Comparison of ENCODE assay signal across 1 cellular context in the genomic region with DNA sequence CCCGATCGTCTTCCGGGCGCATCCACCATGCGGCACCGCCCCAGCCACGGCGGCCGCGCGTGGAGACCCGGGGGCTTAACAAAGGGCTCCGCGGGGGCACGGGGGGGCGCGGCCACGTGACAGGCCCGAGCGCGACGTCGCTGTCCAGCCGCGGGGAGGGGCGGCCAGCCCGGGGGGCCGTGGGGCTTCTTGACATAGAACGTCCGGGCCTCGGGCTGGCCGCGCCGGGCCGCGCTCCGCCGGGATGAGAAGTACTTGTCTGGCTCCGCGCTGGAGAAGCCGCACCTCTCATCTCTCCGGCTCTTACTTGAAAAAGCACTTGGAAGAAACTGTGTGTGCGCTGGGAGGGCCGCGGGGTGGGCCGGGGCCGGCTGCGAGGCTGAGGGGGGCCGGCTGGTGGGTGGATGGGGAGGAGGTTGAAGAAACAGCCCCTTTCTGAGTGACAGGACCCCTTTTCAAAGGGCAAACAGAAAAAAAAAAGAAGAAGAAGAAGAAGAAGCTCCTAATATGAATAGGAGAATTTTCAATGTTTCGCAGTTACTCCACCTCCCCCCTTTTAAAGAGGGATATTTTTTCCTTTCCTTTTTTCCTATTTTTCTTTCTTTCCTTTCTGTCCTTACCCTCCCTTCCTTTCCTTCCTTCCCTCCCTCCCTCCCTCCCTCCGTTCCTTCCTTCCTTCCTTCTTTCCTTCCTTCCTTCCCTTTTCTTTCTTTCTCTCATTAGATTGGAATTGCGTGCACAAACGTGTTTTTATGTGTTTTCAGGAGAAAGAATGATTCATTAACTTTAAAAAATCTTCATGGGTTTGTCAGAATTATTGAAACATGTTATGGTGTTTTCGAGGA.
TF ChIP-seq lines count a peak whose summit lies in the region.

No MANE protein-coding gene starts in this region.

TF ChIP-seq in HepG2, 621 proteins besides CTCF, POLR2A, EP300 and RAD21:
- TF ChIP-seq NKX3-1 (CRISPR knock-in tag; IDR thresholded peaks at IDR 0.05): no peak
- TF ChIP-seq, protein P1, sequence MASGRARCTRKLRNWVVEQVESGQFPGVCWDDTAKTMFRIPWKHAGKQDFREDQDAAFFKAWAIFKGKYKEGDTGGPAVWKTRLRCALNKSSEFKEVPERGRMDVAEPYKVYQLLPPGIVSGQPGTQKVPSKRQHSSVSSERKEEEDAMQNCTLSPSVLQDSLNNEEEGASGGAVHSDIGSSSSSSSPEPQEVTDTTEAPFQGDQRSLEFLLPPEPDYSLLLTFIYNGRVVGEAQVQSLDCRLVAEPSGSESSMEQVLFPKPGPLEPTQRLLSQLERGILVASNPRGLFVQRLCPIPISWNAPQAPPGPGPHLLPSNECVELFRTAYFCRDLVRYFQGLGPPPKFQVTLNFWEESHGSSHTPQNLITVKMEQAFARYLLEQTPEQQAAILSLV (CRISPR knock-in tag; IDR thresholded peaks at IDR 0.05; ENCODE audit: borderline replicate concordance): no peak
- TF ChIP-seq ZNF687 (CRISPR knock-in tag; IDR thresholded peaks at IDR 0.05): peak; percentile 14; the same call in 1 of the 2 replicates
- peak; percentile 61 for TF ChIP-seq HNRNPK (IDR thresholded peaks at IDR 0.05; ENCODE audit: low read depth, low read length, poor library complexity, severe bottlenecking)
- TF ChIP-seq, protein P2, sequence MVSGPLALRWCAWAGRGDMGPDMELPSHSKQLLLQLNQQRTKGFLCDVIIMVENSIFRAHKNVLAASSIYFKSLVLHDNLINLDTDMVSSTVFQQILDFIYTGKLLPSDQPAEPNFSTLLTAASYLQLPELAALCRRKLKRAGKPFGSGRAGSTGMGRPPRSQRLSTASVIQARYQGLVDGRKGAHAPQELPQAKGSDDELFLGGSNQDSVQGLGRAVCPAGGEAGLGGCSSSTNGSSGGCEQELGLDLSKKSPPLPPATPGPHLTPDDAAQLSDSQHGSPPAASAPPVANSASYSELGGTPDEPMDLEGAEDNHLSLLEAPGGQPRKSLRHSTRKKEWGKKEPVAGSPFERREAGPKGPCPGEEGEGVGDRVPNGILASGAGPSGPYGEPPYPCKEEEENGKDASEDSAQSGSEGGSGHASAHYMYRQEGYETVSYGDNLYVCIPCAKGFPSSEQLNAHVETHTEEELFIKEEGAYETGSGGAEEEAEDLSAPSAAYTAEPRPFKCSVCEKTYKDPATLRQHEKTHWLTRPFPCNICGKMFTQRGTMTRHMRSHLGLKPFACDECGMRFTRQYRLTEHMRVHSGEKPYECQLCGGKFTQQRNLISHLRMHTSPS (CRISPR knock-in tag; IDR thresholded peaks at IDR 0.05; ENCODE audit: low read depth): no peak
- TF ChIP-seq, protein P3, sequence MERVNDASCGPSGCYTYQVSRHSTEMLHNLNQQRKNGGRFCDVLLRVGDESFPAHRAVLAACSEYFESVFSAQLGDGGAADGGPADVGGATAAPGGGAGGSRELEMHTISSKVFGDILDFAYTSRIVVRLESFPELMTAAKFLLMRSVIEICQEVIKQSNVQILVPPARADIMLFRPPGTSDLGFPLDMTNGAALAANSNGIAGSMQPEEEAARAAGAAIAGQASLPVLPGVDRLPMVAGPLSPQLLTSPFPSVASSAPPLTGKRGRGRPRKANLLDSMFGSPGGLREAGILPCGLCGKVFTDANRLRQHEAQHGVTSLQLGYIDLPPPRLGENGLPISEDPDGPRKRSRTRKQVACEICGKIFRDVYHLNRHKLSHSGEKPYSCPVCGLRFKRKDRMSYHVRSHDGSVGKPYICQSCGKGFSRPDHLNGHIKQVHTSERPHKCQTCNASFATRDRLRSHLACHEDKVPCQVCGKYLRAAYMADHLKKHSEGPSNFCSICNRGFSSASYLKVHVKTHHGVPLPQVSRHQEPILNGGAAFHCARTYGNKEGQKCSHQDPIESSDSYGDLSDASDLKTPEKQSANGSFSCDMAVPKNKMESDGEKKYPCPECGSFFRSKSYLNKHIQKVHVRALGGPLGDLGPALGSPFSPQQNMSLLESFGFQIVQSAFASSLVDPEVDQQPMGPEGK (CRISPR knock-in tag; IDR thresholded peaks at IDR 0.05): peak; percentile 45; the same call in 1 of the 2 replicates
- no peak for TF ChIP-seq ZSCAN22 (CRISPR knock-in tag; IDR thresholded peaks at IDR 0.05)
- TF ChIP-seq, protein P4, sequence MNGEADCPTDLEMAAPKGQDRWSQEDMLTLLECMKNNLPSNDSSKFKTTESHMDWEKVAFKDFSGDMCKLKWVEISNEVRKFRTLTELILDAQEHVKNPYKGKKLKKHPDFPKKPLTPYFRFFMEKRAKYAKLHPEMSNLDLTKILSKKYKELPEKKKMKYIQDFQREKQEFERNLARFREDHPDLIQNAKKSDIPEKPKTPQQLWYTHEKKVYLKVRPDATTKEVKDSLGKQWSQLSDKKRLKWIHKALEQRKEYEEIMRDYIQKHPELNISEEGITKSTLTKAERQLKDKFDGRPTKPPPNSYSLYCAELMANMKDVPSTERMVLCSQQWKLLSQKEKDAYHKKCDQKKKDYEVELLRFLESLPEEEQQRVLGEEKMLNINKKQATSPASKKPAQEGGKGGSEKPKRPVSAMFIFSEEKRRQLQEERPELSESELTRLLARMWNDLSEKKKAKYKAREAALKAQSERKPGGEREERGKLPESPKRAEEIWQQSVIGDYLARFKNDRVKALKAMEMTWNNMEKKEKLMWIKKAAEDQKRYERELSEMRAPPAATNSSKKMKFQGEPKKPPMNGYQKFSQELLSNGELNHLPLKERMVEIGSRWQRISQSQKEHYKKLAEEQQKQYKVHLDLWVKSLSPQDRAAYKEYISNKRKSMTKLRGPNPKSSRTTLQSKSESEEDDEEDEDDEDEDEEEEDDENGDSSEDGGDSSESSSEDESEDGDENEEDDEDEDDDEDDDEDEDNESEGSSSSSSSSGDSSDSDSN (CRISPR knock-in tag; IDR thresholded peaks at IDR 0.05): no peak
- TF ChIP-seq NFE2L1 (CRISPR knock-in tag; IDR thresholded peaks at IDR 0.05; ENCODE audit: borderline replicate concordance): no peak
